ENCODE assay signal across 22 cellular contexts in the genomic region with DNA sequence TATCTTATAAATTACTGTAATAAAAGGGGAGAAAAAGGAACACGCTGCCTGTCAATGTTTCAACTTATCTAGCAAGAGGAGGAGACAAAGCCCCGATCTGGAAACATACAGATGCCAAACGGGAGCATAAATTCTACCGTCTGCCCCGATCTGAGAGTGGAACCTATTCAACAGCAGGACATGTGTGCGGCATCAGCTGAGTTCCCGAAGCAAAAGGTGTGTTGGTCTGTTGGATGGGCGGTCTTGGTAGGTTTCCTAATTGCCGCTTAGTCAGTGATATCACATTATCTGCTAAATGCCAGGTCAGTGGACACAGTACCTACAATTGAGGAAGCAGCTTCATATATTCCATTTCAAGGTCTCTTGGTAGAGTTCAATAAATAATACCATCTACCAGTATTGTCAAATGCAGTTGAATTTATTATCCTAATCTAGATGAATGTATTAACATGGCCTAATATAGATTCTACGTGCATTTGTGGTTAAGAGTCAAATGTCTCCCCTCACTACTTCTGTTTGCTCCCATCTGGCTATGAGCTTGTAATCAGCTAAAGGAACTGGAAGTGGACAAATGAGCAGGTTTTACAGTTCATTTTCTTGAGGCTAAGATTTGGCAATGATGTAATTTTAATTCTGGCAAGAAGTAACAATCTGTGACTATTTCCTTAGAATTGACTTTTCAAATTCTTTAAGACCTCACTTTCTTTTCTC.
"Had no signal": no experiment of that assay in that cellular context is flagged by ENCODE, and none has a peak within 500 bp of the region (broad histone marks: within the 10 kb centered on the region; RNA-seq: fewer than 3 reads in every experiment).

No MANE protein-coding gene starts in this region.

- H3K4me2 ChIP-seq: KMS-11, PC-9 had no signal

- H2AFZ ChIP-seq: PC-9 had no signal

- H3K4me3 ChIP-seq: PC-9, Peyer's patch, SJCRH30 had no signal

- H3K9ac ChIP-seq: KMS-11 had no signal

- ATAC-seq: HepG2, Right ventricle myocardium inferior, SK-N-SH treated with all-trans-retinoic acid at 6 μM for 48 hours had no signal

- H3K27me3 ChIP-seq: Peyer's patch, SJCRH30 had no signal

- DNase-seq: IMR-90; Kasumi-1; MM.1S; NCI-H1105; NCI-H1436 treated with DMSO at 0.1 percent for 48 hours; NCI-H1694; NCI-H1930; NCI-H2081; NCI-H2107; NCI-H2227 treated with DMSO at 0.1 percent for 48 hours; NCI-H526 treated with DMSO at 0.1 percent for 48 hours; NCI-H774; NK-92 treated with Interleukin-12 subunit alpha and Interleukin-12 subunit beta, amount 100 ng/mL, for 24 hours; PC-9; Peyer's patch; SHP77 treated with DMSO at 0.1 percent for 48 hours; SJCRH30; T-helper 1 cell had no signal

- H3K27ac ChIP-seq: KMS-11, PC-9, Peyer's patch, SJCRH30 had no signal

- H3K4me1 ChIP-seq: Peyer's patch, SJCRH30 had no signal

- FAIRE-seq: HepG2 had no signal

- H3K9me3 ChIP-seq: Peyer's patch, SJCRH30 had no signal

- H3K36me3 ChIP-seq: Peyer's patch, SJCRH30 had no signal
